Comparison of ENCODE assay signal across 8 cellular contexts in genomic region chr1:92484472-92485373, GRCh38. TPM values are rescaled to one million over a fixed set of nuclear protein-coding genes. Genes with fewer than 3 reads are reported as not detected.
DNase-seq lines count a peak whose midpoint lies in the region; ATAC-seq, FAIRE-seq and TF ChIP-seq lines count a peak whose summit lies in the region.

No MANE protein-coding gene starts in this region.

- H3K27ac ChIP-seq in HUES64 (ENCODE audit: low read depth, low read length) = no peak overlapping the region
- no peak overlapping the region for H3K27ac ChIP-seq in astrocyte (ENCODE audit: low read depth, low read length)

- H3K4me3 ChIP-seq in HUES64 (ENCODE audit: low read length) = peak overlapping the region; percentile 52
- H3K4me3 ChIP-seq in astrocyte (ENCODE audit: insufficient read depth, low read depth, low read length) = peak overlapping the region; percentile 17

- H3K36me3 Mint-ChIP-seq in T-helper 17 cell (ENCODE audit: low read depth) = peaks cover under 1% of the 10 kb centered on the region
- peaks cover 4% of the 10 kb centered on the region for H3K36me3 Mint-ChIP-seq in astrocyte (ENCODE audit: low read depth, unreplicated experiment)

- H3K4me1 ChIP-seq in HUES64 (ENCODE audit: insufficient read depth, low read length) (peaks cover 23% of the 10 kb centered on the region), astrocyte (ENCODE audit: insufficient read depth, low read length) (peaks cover 36% of the 10 kb centered on the region)

- peak; percentile 28 for ATAC-seq in GM21367 (IDR thresholded peaks at IDR 0.05; ENCODE audit: unreplicated experiment)
- peak; percentile 40 for ATAC-seq in T-helper 17 cell

- no peak for TF ChIP-seq CTCF in astrocyte (IDR thresholded peaks at IDR 0.05; ENCODE audit: insufficient read depth, low read depth, low read length)

- under 1% methylated on average over 65 of the region's 65 CpGs for WGBS in HUES64

- no peak overlapping the region for H3K9ac ChIP-seq in HUES64 (ENCODE audit: low read depth, low read length)
- H3K9ac ChIP-seq in astrocyte (ENCODE audit: low read length) = no peak overlapping the region

- H2AFZ ChIP-seq in astrocyte (ENCODE audit: low read depth, low read length) = peak overlapping the region; percentile 41

- H3K4me3 Mint-ChIP-seq in T-helper 17 cell (peak overlapping the region; percentile 96), astrocyte (ENCODE audit: unreplicated experiment) (peak overlapping the region; percentile 75)

- H3K9me3 ChIP-seq in HUES64 (ENCODE audit: insufficient read depth, low read depth, low read length) (no peaks in the 10 kb centered on the region), T-helper 17 cell (ENCODE audit: control insufficient read depth, low read length, poor library complexity, severe bottlenecking) (no peaks in the 10 kb centered on the region), astrocyte (ENCODE audit: insufficient read depth, low read depth, low read length) (no peaks in the 10 kb centered on the region)

- no peak for FAIRE-seq in astrocyte (lab: Jason Lieb, UNC)

- H3K27ac Mint-ChIP-seq in T-helper 17 cell = peak overlapping the region; percentile 91
- peak overlapping the region; percentile 26 for H3K27ac Mint-ChIP-seq in astrocyte (ENCODE audit: unreplicated experiment)

- H3K27me3 ChIP-seq in HUES64 (ENCODE audit: insufficient read depth, low read length) (peaks cover 100% of the 10 kb centered on the region), astrocyte (ENCODE audit: insufficient read depth, low read length) (peaks cover 80% of the 10 kb centered on the region)

- H3K27me3 Mint-ChIP-seq in T-helper 17 cell (no peaks in the 10 kb centered on the region), astrocyte (ENCODE audit: low read depth, unreplicated experiment) (peaks cover 72% of the 10 kb centered on the region)

- peaks cover 32% of the 10 kb centered on the region for H4K20me1 ChIP-seq in astrocyte (ENCODE audit: insufficient read depth, low read length)

- DNase-seq in DMS53 treated with DMSO at 0.1 percent for 48 hours (lab: John Stamatoyannopoulos, UW; ENCODE audit: unreplicated experiment) = peak; percentile 67
- peak in 2 of 3 donors; percentile 13 to 19 for DNase-seq in T-helper 17 cell
- DNase-seq in astrocyte (ENCODE audit: low read depth) = no peak
- peak; percentile 62 for DNase-seq in left kidney (ENCODE audit: low read depth, low spot score)
- DNase-seq in stimulated activated CD8-positive, alpha-beta memory T cell treated with anti-CD3 and anti-CD28 coated beads, Interleukin-12 subunit alpha, Interleukin-12 subunit beta, amount 100 ng/mL, for 24 hours (ENCODE audit: extremely low read depth) = peak; percentile 47
- no peak for DNase-seq in SKM-1 (lab: John Stamatoyannopoulos, UW; ENCODE audit: unreplicated experiment)

- H3K4me1 Mint-ChIP-seq in T-helper 17 cell (peaks cover 22% of the 10 kb centered on the region), astrocyte (ENCODE audit: low read depth, unreplicated experiment) (peaks cover 9% of the 10 kb centered on the region)

- peaks cover 6% of the 10 kb centered on the region for H3K9me3 Mint-ChIP-seq in astrocyte (ENCODE audit: unreplicated experiment)

- H3K79me2 ChIP-seq in astrocyte (ENCODE audit: insufficient read depth, low read length) = no peaks in the 10 kb centered on the region

- H3K36me3 ChIP-seq in HUES64 (ENCODE audit: insufficient read depth, low read length) = no peaks in the 10 kb centered on the region
- no peaks in the 10 kb centered on the region for H3K36me3 ChIP-seq in astrocyte (ENCODE audit: insufficient read depth, low read length)

- H3K4me2 ChIP-seq in astrocyte (ENCODE audit: low read length) = peak overlapping the region; percentile 89

RNA-seq across cellular contexts. Expression of gene GFI1, which starts 2.0 kb away (rescaled TPM):
- 0.05 TPM for polyA plus RNA-seq in HUES64 (2013, experiment 1 of 2)
- polyA plus RNA-seq in HUES64 (2013, experiment 2 of 2) = 0.19 TPM
- 10 to 100 TPM; 10.2 to 18.8 TPM for total RNA-seq in T-helper 17 cell
- total RNA-seq in astrocyte = 0.48 and 0.89 TPM in 2 replicates

Comparison
In these comparisons a context has a peak if more than half of its experiments do, and no peak if none do; other contexts are left out.
1. DNase-seq: peak in DMS53 treated with DMSO at 0.1 percent for 48 hours (single experiment), T-helper 17 cell (2 of 3), left kidney (single experiment) and stimulated activated CD8-positive, alpha-beta memory T cell treated with anti-CD3 and anti-CD28 coated beads, Interleukin-12 subunit alpha, Interleukin-12 subunit beta, amount 100 ng/mL, for 24 hours (single experiment); none in astrocyte (single experiment) and SKM-1 (single experiment).